ENCODE assay signal across 1 cellular context in the genomic region with DNA sequence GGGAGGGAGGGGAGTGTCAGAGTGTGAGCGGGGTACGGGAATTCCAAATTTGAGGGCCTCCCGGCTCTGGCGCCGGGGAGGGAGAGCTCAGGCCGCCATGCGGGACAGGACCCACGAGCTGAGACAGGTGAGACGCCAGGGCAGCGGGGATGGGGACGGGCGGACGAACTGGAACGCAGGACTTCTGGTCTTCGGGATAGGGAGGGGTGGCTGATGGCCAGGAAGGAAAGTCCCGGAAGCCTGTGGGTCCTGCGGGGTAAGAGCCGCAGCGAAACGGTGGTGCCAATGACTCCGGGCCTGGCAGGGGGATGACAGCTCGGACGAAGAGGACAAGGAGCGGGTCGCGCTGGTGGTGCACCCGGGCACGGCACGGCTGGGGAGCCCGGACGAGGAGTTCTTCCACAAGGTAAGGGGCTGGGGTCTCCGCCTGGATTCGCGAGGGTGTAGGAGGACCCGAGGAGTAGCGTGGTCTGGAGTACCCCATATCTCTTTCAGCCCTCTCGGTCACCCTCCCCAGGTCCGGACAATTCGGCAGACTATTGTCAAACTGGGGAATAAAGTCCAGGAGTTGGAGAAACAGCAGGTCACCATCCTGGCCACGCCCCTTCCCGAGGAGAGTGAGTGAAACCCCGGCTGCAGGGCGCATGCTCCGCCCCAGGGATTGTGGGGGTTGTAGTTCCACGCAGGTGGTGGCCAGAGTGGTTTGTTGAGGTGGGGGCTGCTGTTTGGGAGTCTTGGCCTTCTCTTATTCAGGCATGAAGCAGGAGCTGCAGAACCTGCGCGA.
TF ChIP-seq lines count a peak whose summit lies in the region.

No MANE protein-coding gene starts in this region.

TF ChIP-seq in H1, 55 proteins besides CTCF, POLR2A, EP300 and RAD21:
- TF ChIP-seq KDM4A (IDR thresholded peaks at IDR 0.05; ENCODE audit: low read depth, low read length, severe bottlenecking) (peak; percentile 56), CBX5 (IDR thresholded peaks at IDR 0.05; ENCODE audit: low read depth, low read length) (no peak), HDAC2 (IDR thresholded peaks at IDR 0.05; ENCODE audit: borderline replicate concordance in 1 of 2, low read depth in 2 of 2, low read length in 2 of 2) (no peak), CBX8 (IDR thresholded peaks at IDR 0.05; ENCODE audit: borderline replicate concordance, low read depth, low read length) (no peak), SRF (IDR thresholded peaks at IDR 0.05; ENCODE audit: low read depth, low read length) (no peak), YY1 (IDR thresholded peaks at IDR 0.05; ENCODE audit: low read depth, low read length) (no peak), ZNF274 (IDR thresholded peaks at IDR 0.05; ENCODE audit: borderline replicate concordance, extremely low read depth, low read length) (no peak), ASH2L (IDR thresholded peaks at IDR 0.05; ENCODE audit: low read length) (peak; percentile 37), BACH1 (IDR thresholded peaks at IDR 0.05; ENCODE audit: low read length) (no peak), SAP30 (IDR thresholded peaks at IDR 0.05; ENCODE audit: insufficient read depth, insufficient replicate concordance, low read length) (peak; percentile 30), TEAD4 (IDR thresholded peaks at IDR 0.05; ENCODE audit: low read depth, low read length) (no peak), SP4 (IDR thresholded peaks at IDR 0.05; ENCODE audit: low read length) (0 out of 2 replicates have a peak, but pooled peaks have one; percentile 31), SP1 (IDR thresholded peaks at IDR 0.05; ENCODE audit: low read depth, low read length) (no peak), BCL11A (IDR thresholded peaks at IDR 0.05; ENCODE audit: low read depth in 2 of 2, low read length in 2 of 2) (no peak), BRCA1 (IDR thresholded peaks at IDR 0.05; ENCODE audit: low read depth, low read length) (no peak), TBP (IDR thresholded peaks at IDR 0.05; ENCODE audit: low read depth, low read length) (no peak), TAF7 (optimal IDR thresholded peaks at IDR 0.05; ENCODE audit: borderline replicate concordance, low read depth, low read length) (no peak), HDAC6 (IDR thresholded peaks at IDR 0.05; ENCODE audit: low read depth, low read length) (no peak), JUN (IDR thresholded peaks at IDR 0.05; ENCODE audit: low read depth, low read length) (no peak), SIX5 (IDR thresholded peaks at IDR 0.05; ENCODE audit: low read depth, low read length) (peak; percentile 85), KDM1A (IDR thresholded peaks at IDR 0.05; ENCODE audit: borderline replicate concordance, low read length) (no peak), RXRA (IDR thresholded peaks at IDR 0.05; ENCODE audit: insufficient read depth, low read depth, low read length) (no peak), SIRT6 (IDR thresholded peaks at IDR 0.05; ENCODE audit: low read length) (no peak), NRF1 (IDR thresholded peaks at IDR 0.05; ENCODE audit: low read depth, low read length) (peak; percentile 88), EGR1 (IDR thresholded peaks at IDR 0.05; ENCODE audit: borderline replicate concordance, low read depth, low read length) (no peak), KDM5A (IDR thresholded peaks at IDR 0.05; ENCODE audit: low read length) (no peak), TCF12 (IDR thresholded peaks at IDR 0.05; ENCODE audit: low read depth, low read length) (no peak), SIN3A (conservative IDR thresholded peaks at IDR 0.05 in 1 of 2, IDR thresholded peaks at IDR 0.05 in 1 of 2; ENCODE audit: low read depth in 1 of 2, low read length in 2 of 2) (peak; percentile 69 to 90; a peak in 2 of 4 replicates), CHD2 (IDR thresholded peaks at IDR 0.05; ENCODE audit: low read length) (peak; percentile 25; the same call in 1 of the 2 replicates), SP2 (IDR thresholded peaks at IDR 0.05; ENCODE audit: low read length) (no peak), MAFK (IDR thresholded peaks at IDR 0.05; ENCODE audit: low read depth, low read length) (no peak)
- TF ChIP-seq, protein P1, sequence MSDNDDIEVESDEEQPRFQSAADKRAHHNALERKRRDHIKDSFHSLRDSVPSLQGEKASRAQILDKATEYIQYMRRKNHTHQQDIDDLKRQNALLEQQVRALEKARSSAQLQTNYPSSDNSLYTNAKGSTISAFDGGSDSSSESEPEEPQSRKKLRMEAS (IDR thresholded peaks at IDR 0.05), result peak; percentile 78
- TF ChIP-seq, protein P2, sequence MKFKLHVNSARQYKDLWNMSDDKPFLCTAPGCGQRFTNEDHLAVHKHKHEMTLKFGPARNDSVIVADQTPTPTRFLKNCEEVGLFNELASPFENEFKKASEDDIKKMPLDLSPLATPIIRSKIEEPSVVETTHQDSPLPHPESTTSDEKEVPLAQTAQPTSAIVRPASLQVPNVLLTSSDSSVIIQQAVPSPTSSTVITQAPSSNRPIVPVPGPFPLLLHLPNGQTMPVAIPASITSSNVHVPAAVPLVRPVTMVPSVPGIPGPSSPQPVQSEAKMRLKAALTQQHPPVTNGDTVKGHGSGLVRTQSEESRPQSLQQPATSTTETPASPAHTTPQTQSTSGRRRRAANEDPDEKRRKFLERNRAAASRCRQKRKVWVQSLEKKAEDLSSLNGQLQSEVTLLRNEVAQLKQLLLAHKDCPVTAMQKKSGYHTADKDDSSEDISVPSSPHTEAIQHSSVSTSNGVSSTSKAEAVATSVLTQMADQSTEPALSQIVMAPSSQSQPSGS (IDR thresholded peaks at IDR 0.05; ENCODE audit: low read length), result no peak
